ENCODE assay signal across 9 cellular contexts in genomic region chr5:154038241-154038603, GRCh38. TPM values are rescaled to one million over a fixed set of nuclear protein-coding genes. Genes with fewer than 3 reads are reported as not detected.
A peak's percentile ranks its signal among the peaks of the same experiment; 100 is the strongest.
DNase-seq lines count a peak whose midpoint lies in the region; ATAC-seq, FAIRE-seq and TF ChIP-seq lines count a peak whose summit lies in the region.
"Had no signal": no experiment of that assay in that cellular context is flagged by ENCODE, and none has a peak within 500 bp of the region (broad histone marks: within the 10 kb centered on the region; RNA-seq: fewer than 3 reads in every experiment).

No MANE protein-coding gene starts in this region.

- H3K36me3 Mint-ChIP-seq in activated CD4-positive, alpha-beta T cell treated with anti-CD3 and anti-CD28 coated beads, Interleukin-2, amount 10 ng/mL, durations not matched to agents 7 days and 5 days (ENCODE audit: low read depth) = peaks cover 18% of the 10 kb centered on the region
- H3K36me3 Mint-ChIP-seq in osteocyte (ENCODE audit: unreplicated experiment) = peaks cover 3% of the 10 kb centered on the region

- POLR2A ChIA-PET in activated CD4-positive, alpha-beta T cell treated with anti-CD3 and anti-CD28 coated beads, Interleukin-2, amount 10 ng/mL, durations not matched to agents 7 days and 5 days (lab: Charles Lee) = interaction anchor here (1.0 to 1.2 kb wide), 2 partner anchors 8 to 10 kb away, joined by 3 to 4 read pairs; no protein-coding TSS in a partner anchor

- TF ChIP-seq CTCF in fibroblast of the aortic adventitia (IDR thresholded peaks at IDR 0.05; ENCODE audit: insufficient read depth, low read length) (no peak), osteocyte (IDR thresholded peaks at IDR 0.05) (no peak)

- H3K27ac Mint-ChIP-seq in activated CD4-positive, alpha-beta T cell treated with anti-CD3 and anti-CD28 coated beads, Interleukin-2, amount 10 ng/mL, durations not matched to agents 7 days and 5 days = peak overlapping the region; percentile 97
- peak overlapping the region; percentile 94 for H3K27ac Mint-ChIP-seq in osteocyte (ENCODE audit: unreplicated experiment)

- no peaks in the 10 kb centered on the region for H3K27me3 Mint-ChIP-seq in activated CD4-positive, alpha-beta T cell treated with anti-CD3 and anti-CD28 coated beads, Interleukin-2, amount 10 ng/mL, durations not matched to agents 7 days and 5 days
- H3K27me3 Mint-ChIP-seq in osteocyte (ENCODE audit: unreplicated experiment) = no peaks in the 10 kb centered on the region

- H3K4me3 Mint-ChIP-seq in activated CD4-positive, alpha-beta T cell treated with anti-CD3 and anti-CD28 coated beads, Interleukin-2, amount 10 ng/mL, durations not matched to agents 7 days and 5 days = peak overlapping the region; percentile 89
- H3K4me3 Mint-ChIP-seq in osteocyte (ENCODE audit: unreplicated experiment) = peak overlapping the region; percentile 94

- DNase-seq in NCI-H1417 (lab: John Stamatoyannopoulos, UW) = peak in 2 of 3 experiments; percentile 9 to 64
- DNase-seq in NCI-H1417 treated with DMSO at 0.1 percent for 48 hours (lab: John Stamatoyannopoulos, UW) = no peak
- peak; percentile 4 for DNase-seq in KG1 (lab: John Stamatoyannopoulos, UW)
- DNase-seq in activated CD4-positive, alpha-beta T cell treated with anti-CD3 and anti-CD28 coated beads, Interleukin-2, amount 10 ng/mL, durations not matched to agents 7 days and 5 days = peak; percentile 41
- DNase-seq in fibroblast of the aortic adventitia (ENCODE audit: low read depth) = no peak
- no peak for DNase-seq in osteocyte (ENCODE audit: extremely low spot score, unreplicated experiment)
- no peak for DNase-seq in RCC 7860 (ENCODE audit: low spot score)

- no peak for FAIRE-seq in RCC 7860 (lab: Jason Lieb, UNC)
- FAIRE-seq: islet of Langerhans had no signal

- H3K9me3 Mint-ChIP-seq in activated CD4-positive, alpha-beta T cell treated with anti-CD3 and anti-CD28 coated beads, Interleukin-2, amount 10 ng/mL, durations not matched to agents 7 days and 5 days = no peaks in the 10 kb centered on the region
- H3K9me3 Mint-ChIP-seq in osteocyte (ENCODE audit: unreplicated experiment) = no peaks in the 10 kb centered on the region

- CTCF ChIA-PET in activated CD4-positive, alpha-beta T cell treated with anti-CD3 and anti-CD28 coated beads, Interleukin-2, amount 10 ng/mL, durations not matched to agents 7 days and 5 days (lab: Charles Lee) = interaction anchor here (0.9 to 1.7 kb wide), 4 partner anchors 11 to 34 kb away, joined by 3 to 7 read pairs (median 4); no protein-coding TSS in a partner anchor

- H3K4me3 ChIP-seq in fibroblast of the aortic adventitia (ENCODE audit: low read depth, low read length) = peak overlapping the region; percentile 94

- peaks cover 47% of the 10 kb centered on the region for H3K4me1 Mint-ChIP-seq in activated CD4-positive, alpha-beta T cell treated with anti-CD3 and anti-CD28 coated beads, Interleukin-2, amount 10 ng/mL, durations not matched to agents 7 days and 5 days
- peaks cover 16% of the 10 kb centered on the region for H3K4me1 Mint-ChIP-seq in osteocyte (ENCODE audit: unreplicated experiment)

- peak; percentile 43 for ATAC-seq in GM21737 (IDR thresholded peaks at IDR 0.05; ENCODE audit: unreplicated experiment)

RNA-seq across cellular contexts. Expression of gene FAM114A2, which starts 0.5 kb away (rescaled TPM):
- 10 to 100 TPM; 19.1 to 22.7 TPM for total RNA-seq in activated CD4-positive, alpha-beta T cell treated with anti-CD3 and anti-CD28 coated beads, Interleukin-2, amount 10 ng/mL, durations not matched to agents 7 days and 5 days
- 34.7 and 39.3 TPM in 2 replicates for total RNA-seq in fibroblast of the aortic adventitia (ENCODE audit: low replicate concordance)
- total RNA-seq in osteocyte = 31.0 and 35.6 TPM in 2 replicates

RNA-seq across cellular contexts. Expression of gene MFAP3, which starts 0.5 kb away (rescaled TPM):
- total RNA-seq in activated CD4-positive, alpha-beta T cell treated with anti-CD3 and anti-CD28 coated beads, Interleukin-2, amount 10 ng/mL, durations not matched to agents 7 days and 5 days = 10 to 100 TPM; 26.3 to 28.7 TPM
- total RNA-seq in fibroblast of the aortic adventitia (ENCODE audit: low replicate concordance) (13.5 and 75.3 TPM in 2 replicates), osteocyte (41.7 and 44.2 TPM in 2 replicates)

Comparison
In these comparisons a context has a peak if more than half of its experiments do, and no peak if none do; other contexts are left out.
1. DNase-seq: peak in NCI-H1417 (2 of 3), KG1 (single experiment) and activated CD4-positive, alpha-beta T cell treated with anti-CD3 and anti-CD28 coated beads, Interleukin-2, amount 10 ng/mL, durations not matched to agents 7 days and 5 days (single experiment); none in NCI-H1417 treated with DMSO at 0.1 percent for 48 hours (single experiment), fibroblast of the aortic adventitia (single experiment), osteocyte (single experiment) and RCC 7860 (single experiment).